11 cellular contexts compared by ENCODE assay signal in the genomic region with DNA sequence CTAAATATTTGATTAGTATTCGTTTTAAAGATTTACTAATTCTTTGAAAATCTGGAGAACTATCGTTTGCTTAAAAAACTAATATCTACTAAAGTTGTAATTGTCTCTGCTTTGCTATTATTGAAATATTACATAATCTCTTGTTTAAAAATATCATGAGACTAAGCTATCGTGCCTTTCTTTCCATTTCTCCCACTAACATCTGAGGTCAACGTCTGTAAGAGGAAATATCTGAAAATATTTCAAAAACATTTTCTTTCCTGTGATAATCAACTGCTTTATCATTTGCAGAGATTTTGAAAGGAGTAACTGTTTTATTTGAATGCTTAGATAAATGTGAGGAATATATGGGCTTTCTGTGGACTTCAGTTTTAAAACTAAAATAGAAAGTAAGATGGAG.
DNase-seq lines count a peak whose midpoint lies in the region; ATAC-seq, FAIRE-seq and TF ChIP-seq lines count a peak whose summit lies in the region.
"Had no signal": no experiment of that assay in that cellular context is flagged by ENCODE, and none has a peak within 500 bp of the region (broad histone marks: within the 10 kb centered on the region; RNA-seq: fewer than 3 reads in every experiment).

No MANE protein-coding gene starts in this region.

- H3K9ac ChIP-seq in rectal smooth muscle tissue (ENCODE audit: low read length) (no peak overlapping the region), SK-N-SH (no peak overlapping the region)
- H3K9ac ChIP-seq: BLaER1 treated with 17β-estradiol and CSF1 and Interleukin-3, amounts not matched to agents 10 nM and 100 nM had no signal

- 0 out of 3 replicates have a peak overlapping the region, but pooled peaks have one; percentile 21 for H3K4me3 ChIP-seq in A549
- peak overlapping the region; percentile 20 to 66 (median 48) for H3K4me3 ChIP-seq in esophagus squamous epithelium
- H3K4me3 ChIP-seq in rectal smooth muscle tissue (ENCODE audit: low read length), result no peak overlapping the region
- H3K4me3 ChIP-seq in SK-N-SH (ENCODE audit: low read depth in 2 of 2, low read length in 1 of 2), result no peak overlapping the region; a peak in 1 of 4 replicates
- H3K4me3 ChIP-seq: BLaER1 treated with 17β-estradiol and CSF1 and Interleukin-3, amounts not matched to agents 10 nM and 100 nM had no signal

- H3K9me2 ChIP-seq in SK-N-SH, result no peaks in the 10 kb centered on the region

- ATAC-seq in A549 (no peak), GM21825 (IDR thresholded peaks at IDR 0.05; ENCODE audit: unreplicated experiment) (no peak), GM18867 (IDR thresholded peaks at IDR 0.05; ENCODE audit: unreplicated experiment) (no peak)

- peaks cover 9% of the 10 kb centered on the region; the same call in 2 of the 3 replicates for H3K4me1 ChIP-seq in A549
- peaks cover 0 to 50% (median 0%) of the 10 kb centered on the region in 3 donors for H3K4me1 ChIP-seq in esophagus squamous epithelium
- no peaks in the 10 kb centered on the region for H3K4me1 ChIP-seq in rectal smooth muscle tissue (ENCODE audit: control insufficient read depth, insufficient read depth, low read length)
- H3K4me1 ChIP-seq in SK-N-SH (ENCODE audit: control insufficient read depth in 1 of 2, insufficient read depth in 2 of 2, low read depth in 1 of 2, low read length in 1 of 2), result peaks cover 0 to 3% of the 10 kb centered on the region in 2 experiments; a peak in 2 of 4 replicates
- H3K4me1 ChIP-seq: BLaER1 treated with 17β-estradiol and CSF1 and Interleukin-3, amounts not matched to agents 10 nM and 100 nM had no signal

- TF ChIP-seq RAD21 in A549 (conservative IDR thresholded peaks at IDR 0.05 in 1 of 2, IDR thresholded peaks at IDR 0.05 in 1 of 2) (no peak), SK-N-SH (IDR thresholded peaks at IDR 0.05; ENCODE audit: low read length) (no peak)

- no peak for TF ChIP-seq POLR2A in A549 (IDR thresholded peaks at IDR 0.05; ENCODE audit: low read length)
- no peak for TF ChIP-seq POLR2A in esophagus squamous epithelium (IDR thresholded peaks at IDR 0.05)

- DNase-seq in A549 (ENCODE audit: low read depth in 1 of 2, low spot score in 1 of 2), result no peak
- DNase-seq in esophagus squamous epithelium (lab: John Stamatoyannopoulos, UW), result no peak
- DNase-seq in SK-N-SH, result no peak
- DNase-seq in T-helper 9 cell, result no peak
- DNase-seq: erythroblast, NCI-H1417 had no signal

- intact Hi-C loops in esophagus squamous epithelium (cut with DNase I), result loop anchor here (10.0 kb wide), 1 partner anchor 111 kb away; no protein-coding TSS in a partner anchor

- H3K79me2 ChIP-seq in SK-N-SH (ENCODE audit: insufficient read depth), result no peaks in the 10 kb centered on the region

- TF ChIP-seq EP300 in A549 (IDR thresholded peaks at IDR 0.05) (no peak), SK-N-SH (IDR thresholded peaks at IDR 0.05; ENCODE audit: borderline replicate concordance in 1 of 2, low read depth in 1 of 2, low read length in 1 of 2) (no peak)

- H4K20me1 ChIP-seq in SK-N-SH (ENCODE audit: insufficient read depth), result no peaks in the 10 kb centered on the region

- H3K9me3 ChIP-seq in A549 (no peaks in the 10 kb centered on the region), esophagus squamous epithelium (no peaks in the 10 kb centered on the region), SK-N-SH (no peaks in the 10 kb centered on the region)
- H3K9me3 ChIP-seq: BLaER1 treated with 17β-estradiol and CSF1 and Interleukin-3, amounts not matched to agents 10 nM and 100 nM had no signal

- peak overlapping the region; percentile 61 for H3K4me2 ChIP-seq in A549
- no peak overlapping the region for H3K4me2 ChIP-seq in SK-N-SH
- H3K4me2 ChIP-seq: BLaER1 treated with 17β-estradiol and CSF1 and Interleukin-3, amounts not matched to agents 10 nM and 100 nM had no signal

- FAIRE-seq in A549 (lab: Jason Lieb, UNC), result no peak

- H3K27me3 ChIP-seq in esophagus squamous epithelium, result no peaks in the 10 kb centered on the region
- H3K27me3 ChIP-seq in rectal smooth muscle tissue (ENCODE audit: control insufficient read depth, insufficient read depth, low read length), result no peaks in the 10 kb centered on the region
- H3K27me3 ChIP-seq in SK-N-SH (ENCODE audit: insufficient read depth), result no peaks in the 10 kb centered on the region
- H3K27me3 ChIP-seq: BLaER1 treated with 17β-estradiol and CSF1 and Interleukin-3, amounts not matched to agents 10 nM and 100 nM had no signal

- H3K36me3 ChIP-seq in esophagus squamous epithelium (no peaks in the 10 kb centered on the region), rectal smooth muscle tissue (ENCODE audit: control insufficient read depth, insufficient read depth, low read length) (no peaks in the 10 kb centered on the region), SK-N-SH (replicated peaks in 1 of 2; ENCODE audit: control insufficient read depth in 1 of 2, insufficient read depth in 2 of 2, low read length in 1 of 2) (no peaks in the 10 kb centered on the region)
- H3K36me3 ChIP-seq: BLaER1 treated with 17β-estradiol and CSF1 and Interleukin-3, amounts not matched to agents 10 nM and 100 nM had no signal

- no peak for TF ChIP-seq CTCF in A549 (IDR thresholded peaks at IDR 0.05)
- no peak for TF ChIP-seq CTCF in VCaP (conservative IDR thresholded peaks at IDR 0.05)
- TF ChIP-seq CTCF in esophagus squamous epithelium (IDR thresholded peaks at IDR 0.05), result no peak
- no peak for TF ChIP-seq CTCF in SK-N-SH (IDR thresholded peaks at IDR 0.05)

- H3F3A ChIP-seq in SK-N-SH (replicated peaks; ENCODE audit: insufficient read depth), result no peaks in the 10 kb centered on the region

- H2AFZ ChIP-seq in SK-N-SH (ENCODE audit: low read depth), result no peak overlapping the region

- H3K27ac ChIP-seq in A549, result no peak overlapping the region
- H3K27ac ChIP-seq in VCaP, result peak overlapping the region; percentile 95
- H3K27ac ChIP-seq in esophagus squamous epithelium, result peak overlapping the region; percentile 78 to 91 (median 84)
- peak overlapping the region; percentile 55 for H3K27ac ChIP-seq in rectal smooth muscle tissue (ENCODE audit: low read depth, low read length)
- peak overlapping the region in 1 of 2 experiments; percentile 43; a peak in 1 of 4 replicates for H3K27ac ChIP-seq in SK-N-SH (ENCODE audit: low read depth in 2 of 2, low read length in 1 of 2)
- H3K27ac ChIP-seq: BLaER1 treated with 17β-estradiol and CSF1 and Interleukin-3, amounts not matched to agents 10 nM and 100 nM had no signal

- CTCF ChIA-PET in A549 (lab: Yijun Ruan, JAX) (no interaction called here), SK-N-SH (lab: Yijun Ruan, JAX) (interaction anchor here (1.0 kb wide), 1 partner anchor 846 kb away, joined by 4 read pairs; no protein-coding TSS in a partner anchor)

- 33% methylated on average over 4 of the region's 4 CpGs for WGBS in A549 (ENCODE audit: missing lambda C conversion rate)
- 20 to 21% methylated on average over 4 of the region's 4 CpGs for WGBS in esophagus squamous epithelium, 2 donors
- 17% methylated on average over 4 of the region's 4 CpGs for WGBS in SK-N-SH (ENCODE audit: low lambda C conversion rate)

- POLR2A ChIA-PET in A549 (lab: Yijun Ruan, JAX) (no interaction called here), SK-N-SH (lab: Yijun Ruan, JAX) (no interaction called here)

TF ChIP-seq in A549, 52 proteins besides CTCF, POLR2A, EP300 and RAD21:
- no peak for TF ChIP-seq TP53 (CRISPR knock-in tag; IDR thresholded peaks at IDR 0.05)
- TF ChIP-seq ZNF302 (CRISPR knock-in tag; IDR thresholded peaks at IDR 0.05), result no peak
- no peak for TF ChIP-seq PBX3 (IDR thresholded peaks at IDR 0.05)
- TF ChIP-seq TFCP2L1 (CRISPR knock-in tag; IDR thresholded peaks at IDR 0.05), result no peak

TF ChIP-seq in SK-N-SH, 30 proteins besides CTCF, POLR2A, EP300 and RAD21:
- TF ChIP-seq RCOR1 (IDR thresholded peaks at IDR 0.05; ENCODE audit: low read length) (no peak), TAF1 (IDR thresholded peaks at IDR 0.05; ENCODE audit: borderline replicate concordance, low read depth, low read length) (no peak), NRF1 (IDR thresholded peaks at IDR 0.05; ENCODE audit: low read depth, low read length) (no peak)
- TF ChIP-seq, protein P1, sequence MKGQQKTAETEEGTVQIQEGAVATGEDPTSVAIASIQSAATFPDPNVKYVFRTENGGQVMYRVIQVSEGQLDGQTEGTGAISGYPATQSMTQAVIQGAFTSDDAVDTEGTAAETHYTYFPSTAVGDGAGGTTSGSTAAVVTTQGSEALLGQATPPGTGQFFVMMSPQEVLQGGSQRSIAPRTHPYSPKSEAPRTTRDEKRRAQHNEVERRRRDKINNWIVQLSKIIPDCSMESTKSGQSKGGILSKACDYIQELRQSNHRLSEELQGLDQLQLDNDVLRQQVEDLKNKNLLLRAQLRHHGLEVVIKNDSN (IDR thresholded peaks at IDR 0.05; ENCODE audit: borderline replicate concordance, low read depth), result no peak

Comparison
In these comparisons a context has a peak if more than half of its experiments do, and no peak if none do; other contexts are left out.
1. H3K27ac ChIP-seq: peak in VCaP (single experiment), esophagus squamous epithelium (4 of 4) and rectal smooth muscle tissue (single experiment); none in A549 (0 of 2).
2. H3K4me3 ChIP-seq: peak in A549 (single experiment) and esophagus squamous epithelium (4 of 4); none in rectal smooth muscle tissue (single experiment) and SK-N-SH (0 of 2).